Comparison of ENCODE assay signal across 17 cellular contexts in genomic region chr4:55089922-55090321, GRCh38. TPM values are rescaled to one million over a fixed set of nuclear protein-coding genes. Genes with fewer than 3 reads are reported as not detected.
A peak's percentile ranks its signal among the peaks of the same experiment; 100 is the strongest.
DNase-seq lines count a peak whose midpoint lies in the region; ATAC-seq and TF ChIP-seq lines count a peak whose summit lies in the region.
"Had no signal": no experiment of that assay in that cellular context is flagged by ENCODE, and none has a peak within 500 bp of the region (broad histone marks: within the 10 kb centered on the region; RNA-seq: fewer than 3 reads in every experiment).

No MANE protein-coding gene starts in this region.

- H3K4me3 Mint-ChIP-seq in H9, result no peak overlapping the region
- no peak overlapping the region for H3K4me3 Mint-ChIP-seq in activated CD4-positive, alpha-beta T cell treated with anti-CD3 and anti-CD28 coated beads for 36 hours
- H3K4me3 Mint-ChIP-seq: CD4-positive, CD25-positive, alpha-beta regulatory T cell had no signal

- H3K79me1 ChIP-seq in H9 (ENCODE audit: insufficient read depth, low read depth, low read length, poor library complexity, severe bottlenecking), result no peaks in the 10 kb centered on the region

- POLR2A ChIA-PET in activated CD4-positive, alpha-beta T cell treated with anti-CD3 and anti-CD28 coated beads for 36 hours (lab: Charles Lee), result no interaction called here
- POLR2A ChIA-PET in GM10248 (lab: Yijun Ruan, JAX), result no interaction called here

- no peak for TF ChIP-seq POLR2A in heart left ventricle (IDR thresholded peaks at IDR 0.05)

- H2BK15ac ChIP-seq in H9 (ENCODE audit: low read depth, low read length), result no peak overlapping the region

- ATAC-seq in Right ventricle myocardium inferior (peak; percentile 55), heart left ventricle (peak in 3 of 4 donors; percentile 59 to 91 (median 66))
- ATAC-seq in activated CD4-positive, alpha-beta T cell treated with anti-CD3 and anti-CD28 coated beads for 36 hours, result no peak
- ATAC-seq: GM12878 had no signal

- H3T11ph ChIP-seq in H9 (ENCODE audit: low read length), result no peak overlapping the region

- H3K4ac ChIP-seq in H9 (ENCODE audit: low read depth, low read length), result no peak overlapping the region

- no peak overlapping the region for H3K9ac ChIP-seq in H9 (ENCODE audit: extremely low read depth, insufficient read length, low read length)

- H3K9me3 ChIP-seq in right atrium auricular region (no peaks in the 10 kb centered on the region), heart left ventricle (no peaks in the 10 kb centered on the region), H9 (ENCODE audit: control insufficient read depth, low read depth, low read length) (no peaks in the 10 kb centered on the region)
- H3K9me3 ChIP-seq: HAP-1 had no signal

- no peak overlapping the region for H3K14ac ChIP-seq in H9 (ENCODE audit: insufficient read depth, low read length)

- WGBS in heart left ventricle, 4 donors, result 44 to 73% (median 56%) methylated on average over 6 of the region's 6 CpGs
- no CpG with 5 or more reads among the region's 6 CpGs for WGBS in H9 (ENCODE audit: extremely low coverage, insufficient read length, low lambda C conversion rate)

- H3K18ac ChIP-seq in H9 (ENCODE audit: insufficient read length, low read depth, low read length), result no peak overlapping the region

- H2AFZ ChIP-seq in H9 (ENCODE audit: low read length), result no peak overlapping the region

- no peak overlapping the region for H2BK20ac ChIP-seq in H9 (ENCODE audit: low read depth, low read length, poor library complexity, severe bottlenecking)

- no peak for DNase-seq in Right ventricle myocardium inferior (ENCODE audit: missing footprints)
- DNase-seq in right atrium auricular region (ENCODE audit: low spot score), result no peak
- DNase-seq in heart left ventricle, result peak in 1 of 5 donors; percentile 37
- DNase-seq in inferior parietal cortex (ENCODE audit: extremely low spot score), result peak; percentile 8
- no peak for DNase-seq in H9
- DNase-seq in activated CD4-positive, alpha-beta T cell treated with anti-CD3 and anti-CD28 coated beads for 36 hours, result no peak
- DNase-seq in GM10248 (ENCODE audit: extremely low spot score), result no peak
- no peak for DNase-seq in D341Med (ENCODE audit: low spot score)
- DNase-seq: CD4-positive, CD25-positive, alpha-beta regulatory T cell; DMS 273 treated with DMSO at 0.1 percent for 48 hours; GOT3; IMR-90 had no signal

- no peak overlapping the region for H2AK5ac ChIP-seq in H9 (ENCODE audit: insufficient read length, low read length)

- H3K27ac ChIP-seq in right atrium auricular region (no peak overlapping the region), heart left ventricle (peak overlapping the region in 8 of 12 donors; percentile 0 to 68 (median 32)), H9 (ENCODE audit: insufficient read length, low read depth, low read length) (no peak overlapping the region)
- H3K27ac ChIP-seq: 22Rv1 had no signal

- H3K4me2 ChIP-seq in H9 (ENCODE audit: insufficient read depth, insufficient read length, low read length), result no peak overlapping the region

- H3K27ac Mint-ChIP-seq in H9, result no peak overlapping the region
- H3K27ac Mint-ChIP-seq in activated CD4-positive, alpha-beta T cell treated with anti-CD3 and anti-CD28 coated beads for 36 hours, result no peak overlapping the region
- H3K27ac Mint-ChIP-seq: CD4-positive, CD25-positive, alpha-beta regulatory T cell had no signal

- no peaks in the 10 kb centered on the region for H3K36me3 ChIP-seq in right atrium auricular region
- H3K36me3 ChIP-seq in heart left ventricle, result peaks cover 0 to 79% (median 5%) of the 10 kb centered on the region in 9 donors
- H3K36me3 ChIP-seq: HAP-1 had no signal

- H3K4me1 Mint-ChIP-seq in H9, result peaks cover 14 to 23% of the 10 kb centered on the region in 2 experiments
- H3K4me1 Mint-ChIP-seq in activated CD4-positive, alpha-beta T cell treated with anti-CD3 and anti-CD28 coated beads for 36 hours, result no peaks in the 10 kb centered on the region
- H3K4me1 Mint-ChIP-seq: CD4-positive, CD25-positive, alpha-beta regulatory T cell had no signal

- H2BK5ac ChIP-seq in H9 (ENCODE audit: insufficient read length, low read length), result no peak overlapping the region

- CTCF ChIA-PET in activated CD4-positive, alpha-beta T cell treated with anti-CD3 and anti-CD28 coated beads for 36 hours (lab: Charles Lee), result no interaction called here
- CTCF ChIA-PET in GM10248 (lab: Yijun Ruan, JAX), result no interaction called here

- no peak overlapping the region for H3K56ac ChIP-seq in H9 (ENCODE audit: insufficient read length, low read depth, low read length)

- no peak overlapping the region for H4K8ac ChIP-seq in H9 (replicated peaks; ENCODE audit: insufficient read length, low read depth, low read length)

- TF ChIP-seq CTCF in right atrium auricular region (IDR thresholded peaks at IDR 0.05) (no peak), heart left ventricle (IDR thresholded peaks at IDR 0.05) (no peak), H9 (conservative IDR thresholded peaks at IDR 0.05) (no peak), GM10248 (IDR thresholded peaks at IDR 0.05; ENCODE audit: control extremely low read depth, extremely low read depth, low read depth, missing control alignments) (no peak)

- H4K5ac ChIP-seq in H9 (ENCODE audit: insufficient read length, low read depth, low read length), result no peak overlapping the region

- no peaks in the 10 kb centered on the region for H3K27me3 Mint-ChIP-seq in H9 (ENCODE audit: low read depth)
- peaks cover 7% of the 10 kb centered on the region for H3K27me3 Mint-ChIP-seq in activated CD4-positive, alpha-beta T cell treated with anti-CD3 and anti-CD28 coated beads for 36 hours
- H3K27me3 Mint-ChIP-seq: CD4-positive, CD25-positive, alpha-beta regulatory T cell had no signal

- no peaks in the 10 kb centered on the region for H3K9me3 Mint-ChIP-seq in H9
- H3K9me3 Mint-ChIP-seq in activated CD4-positive, alpha-beta T cell treated with anti-CD3 and anti-CD28 coated beads for 36 hours (ENCODE audit: low read depth), result no peaks in the 10 kb centered on the region

- H2BK120ac ChIP-seq in H9 (ENCODE audit: low read depth, low read length, poor library complexity, severe bottlenecking), result no peak overlapping the region

- peaks cover 29 to 93% (median 50%) of the 10 kb centered on the region in 3 experiments; a peak in 6 of 7 replicates for H3K36me3 Mint-ChIP-seq in H9 (ENCODE audit: insufficient read depth in 1 of 3, low read depth in 3 of 3)
- no peaks in the 10 kb centered on the region for H3K36me3 Mint-ChIP-seq in activated CD4-positive, alpha-beta T cell treated with anti-CD3 and anti-CD28 coated beads for 36 hours (ENCODE audit: low read depth)
- H3K36me3 Mint-ChIP-seq: CD4-positive, CD25-positive, alpha-beta regulatory T cell had no signal

- H4K20me1 ChIP-seq in H9 (ENCODE audit: control insufficient read depth, insufficient read depth, insufficient read length), result no peaks in the 10 kb centered on the region

- no peak overlapping the region for H3K23ac ChIP-seq in H9 (ENCODE audit: insufficient read length, low read depth, low read length)

- no peak overlapping the region for H4K91ac ChIP-seq in H9 (ENCODE audit: insufficient read length, low read depth, low read length)

- no peaks in the 10 kb centered on the region for H3K79me2 ChIP-seq in H9 (ENCODE audit: insufficient read depth, low read length)

- H3K23me2 ChIP-seq in H9 (ENCODE audit: insufficient read length, low read depth, low read length, poor library complexity, severe bottlenecking), result no peaks in the 10 kb centered on the region

- intact Hi-C loops in Right ventricle myocardium inferior (cut with DNase I), result no loop called here
- intact Hi-C loops in heart left ventricle (cut with DNase I), result loop anchor here in 3 of 10 donors (2.0 to 10.0 kb wide), 4 partner anchors 35 to 85 kb away; partner anchors contain the start of gene KDR (in 1 of the 3)
- intact Hi-C loops in activated CD4-positive, alpha-beta T cell treated with anti-CD3 and anti-CD28 coated beads for 36 hours (cut with DNase I, micrococcal nuclease), result no loop called here

- H3K4me3 ChIP-seq in right atrium auricular region (no peak overlapping the region), heart left ventricle (no peak overlapping the region)
- H3K4me3 ChIP-seq: GM12878, HAP-1 had no signal

- H3K4me1 ChIP-seq in right atrium auricular region, result peaks cover 0 to 20% of the 10 kb centered on the region in 2 donors
- H3K4me1 ChIP-seq in heart left ventricle, result peaks cover 0 to 75% (median 32%) of the 10 kb centered on the region in 12 donors
- H3K4me1 ChIP-seq in H9 (ENCODE audit: insufficient read depth, low read length), result no peaks in the 10 kb centered on the region

- no peak overlapping the region for H2BK12ac ChIP-seq in H9 (ENCODE audit: insufficient read length, low read depth, low read length)

- H3K27me3 ChIP-seq in right atrium auricular region, result no peaks in the 10 kb centered on the region
- no peaks in the 10 kb centered on the region for H3K27me3 ChIP-seq in heart left ventricle
- H3K27me3 ChIP-seq in H9 (ENCODE audit: insufficient read depth, low read length), result no peaks in the 10 kb centered on the region

RNA-seq across cellular contexts. Expression of gene KDR, which starts 35.5 kb away (rescaled TPM):
- total RNA-seq in Right ventricle myocardium inferior (23.2 TPM), right atrium auricular region (10 to 100 TPM; 32.5 to 52.9 TPM), heart left ventricle (10 to 100 TPM; 13.4 to 51.0 (median 34.5) TPM), H9 (2021) (48.2 and 51.4 TPM in 2 replicates)
- polyA plus RNA-seq in heart left ventricle, result 10 to 100 TPM in 1 of 2 donors, 1 to 10 TPM in 1; 7.7 to 10.6 TPM
- total RNA-seq in activated CD4-positive, alpha-beta T cell treated with anti-CD3 and anti-CD28 coated beads for 36 hours, result not detected
- total RNA-seq: CD4-positive, CD25-positive, alpha-beta regulatory T cell; HT-29; IMR-90 had no signal
- polyA plus RNA-seq: BJ; CD4-positive, CD25-positive, alpha-beta regulatory T cell; IMR-90 had no signal

Comparison
In these comparisons a context has a peak if more than half of its experiments do, and no peak if none do; other contexts are left out.
1. H3K27ac ChIP-seq: peak in heart left ventricle (8 of 12); none in right atrium auricular region (0 of 2) and H9 (single experiment).
2. RNA of gene KDR, which starts 35.5 kb away (total RNA-seq): 32.5 to 52.9 TPM in right atrium auricular region, 48.2 to 51.4 TPM in H9, 13.4 to 51.0 TPM in heart left ventricle and 23.2 TPM in Right ventricle myocardium inferior (single experiment); not detected in activated CD4-positive, alpha-beta T cell treated with anti-CD3 and anti-CD28 coated beads for 36 hours; every median in the first group is over 10 times any median in the second.